1 cellular context compared by ENCODE assay signal in genomic region chr3:79604681-79605080, GRCh38.
TF ChIP-seq lines count a peak whose summit lies in the region.

No MANE protein-coding gene starts in this region.

TF ChIP-seq in HepG2, 621 proteins besides CTCF, POLR2A, EP300 and RAD21 (continued from another document):
- peak; percentile 79 for TF ChIP-seq CEBPB (IDR thresholded peaks at IDR 0.05; ENCODE audit: borderline replicate concordance, low read depth, low read length)
